In genomic region chr9:4832786-4833579, GRCh38 we compare ENCODE assay signal across 11 cellular contexts. TPM values are rescaled to one million over a fixed set of nuclear protein-coding genes. Genes with fewer than 3 reads are reported as not detected.
DNase-seq lines count a peak whose midpoint lies in the region; ATAC-seq and TF ChIP-seq lines count a peak whose summit lies in the region.
"Had no signal": no experiment of that assay in that cellular context is flagged by ENCODE, and none has a peak within 500 bp of the region (broad histone marks: within the 10 kb centered on the region; RNA-seq: fewer than 3 reads in every experiment).

No MANE protein-coding gene starts in this region.

- no peak overlapping the region for H3K9ac ChIP-seq in MM.1S (ENCODE audit: low read length)

- H3K9me3 ChIP-seq in hepatocyte (ENCODE audit: low read depth) = no peaks in the 10 kb centered on the region
- no peaks in the 10 kb centered on the region for H3K9me3 ChIP-seq in MM.1S (replicated peaks; ENCODE audit: insufficient read depth, low read length)
- H3K9me3 ChIP-seq: neutrophil had no signal

- peak; percentile 62 to 95 for ATAC-seq in activated T-cell treated with anti-CD3 and anti-CD28 coated beads, Interleukin-2, amount 50 U/mL, for 4 hours
- ATAC-seq in stimulated activated naive B cell treated with anti-CD40 and anti-IgM and Interleukin-4, amounts not matched to agents 10 μg/mL and 1 μg/mL and 100 μg/mL, for 72 hours (replicated peaks) = peak; percentile 19 to 47

- no peaks in the 10 kb centered on the region for H3K27me3 Mint-ChIP-seq in activated T-cell treated with anti-CD3 and anti-CD28 coated beads, Interleukin-2, amount 50 U/mL, for 4 hours (ENCODE audit: low read depth)
- H3K27me3 Mint-ChIP-seq in stimulated activated naive B cell treated with anti-CD40 and anti-IgM and Interleukin-4, amounts not matched to agents 10 μg/mL and 1 μg/mL and 100 μg/mL, for 72 hours = no peaks in the 10 kb centered on the region
- peaks cover 1% of the 10 kb centered on the region for H3K27me3 Mint-ChIP-seq in glutamatergic neuron (ENCODE audit: unreplicated experiment)
- H3K27me3 Mint-ChIP-seq: brain had no signal

- H3K4me2 ChIP-seq in hepatocyte (peak overlapping the region; percentile 1), MM.1S (ENCODE audit: low read depth, low read length) (no peak overlapping the region)

- H3K4me3 Mint-ChIP-seq in activated T-cell treated with anti-CD3 and anti-CD28 coated beads, Interleukin-2, amount 50 U/mL, for 4 hours = peak overlapping the region; percentile 19
- no peak overlapping the region for H3K4me3 Mint-ChIP-seq in stimulated activated naive B cell treated with anti-CD40 and anti-IgM and Interleukin-4, amounts not matched to agents 10 μg/mL and 1 μg/mL and 100 μg/mL, for 72 hours
- H3K4me3 Mint-ChIP-seq in glutamatergic neuron (ENCODE audit: unreplicated experiment) = no peak overlapping the region
- H3K4me3 Mint-ChIP-seq: brain had no signal

- H3F3A ChIP-seq in MM.1S (ENCODE audit: insufficient read depth, low read length) = no peaks in the 10 kb centered on the region

- DNase-seq in activated CD4-positive, alpha-beta T cell treated with anti-CD3 and anti-CD28 coated beads for 48 hours = peak; percentile 73
- DNase-seq in activated CD4-positive, alpha-beta T cell treated with anti-CD3 and anti-CD28 coated beads, Interleukin-2, amount 50 U/mL, for 1 hour = no peak
- DNase-seq in activated T-cell treated with anti-CD3 and anti-CD28 coated beads, Interleukin-2, amount 50 U/mL, for 4 hours = no peak
- peak; percentile 53 for DNase-seq in hepatocyte (ENCODE audit: low spot score)
- no peak for DNase-seq in stimulated activated naive B cell treated with anti-CD40 and anti-IgM and Interleukin-4, amounts not matched to agents 10 μg/mL and 1 μg/mL and 100 μg/mL, for 72 hours
- no peak for DNase-seq in glutamatergic neuron
- DNase-seq in MM.1S = no peak
- DNase-seq in posterior vena cava (ENCODE audit: low spot score) = no peak

- peaks cover 35% of the 10 kb centered on the region for H3K4me1 Mint-ChIP-seq in activated T-cell treated with anti-CD3 and anti-CD28 coated beads, Interleukin-2, amount 50 U/mL, for 4 hours (ENCODE audit: low read depth)
- peaks cover 19 to 32% of the 10 kb centered on the region in 2 donors for H3K4me1 Mint-ChIP-seq in stimulated activated naive B cell treated with anti-CD40 and anti-IgM and Interleukin-4, amounts not matched to agents 10 μg/mL and 1 μg/mL and 100 μg/mL, for 72 hours
- peaks cover 19% of the 10 kb centered on the region for H3K4me1 Mint-ChIP-seq in glutamatergic neuron (ENCODE audit: low read depth, unreplicated experiment)
- H3K4me1 Mint-ChIP-seq: brain had no signal

- peaks cover 4% of the 10 kb centered on the region for H3K4me1 ChIP-seq in hepatocyte (ENCODE audit: insufficient read depth)
- no peaks in the 10 kb centered on the region for H3K4me1 ChIP-seq in MM.1S (ENCODE audit: low read length)

- H4K20me1 ChIP-seq in hepatocyte (ENCODE audit: insufficient read depth, poor library complexity, severe bottlenecking) (no peaks in the 10 kb centered on the region), MM.1S (ENCODE audit: insufficient read depth, low read length) (no peaks in the 10 kb centered on the region)

- H3K27ac ChIP-seq in hepatocyte (peak overlapping the region; percentile 85), MM.1S (ENCODE audit: low read length) (no peak overlapping the region)
- H3K27ac ChIP-seq: C4-2B, neutrophil had no signal

- TF ChIP-seq CTCF in hepatocyte (IDR thresholded peaks at IDR 0.05; ENCODE audit: poor library complexity) (no peak), glutamatergic neuron (IDR thresholded peaks at IDR 0.05; ENCODE audit: partially characterized antibody, unreplicated experiment) (no peak), MM.1S (IDR thresholded peaks at IDR 0.05; ENCODE audit: low read length) (no peak)

- H3K36me3 Mint-ChIP-seq in activated T-cell treated with anti-CD3 and anti-CD28 coated beads, Interleukin-2, amount 50 U/mL, for 4 hours (ENCODE audit: insufficient read depth) = peaks cover 51% of the 10 kb centered on the region
- peaks cover 46 to 56% of the 10 kb centered on the region in 2 donors for H3K36me3 Mint-ChIP-seq in stimulated activated naive B cell treated with anti-CD40 and anti-IgM and Interleukin-4, amounts not matched to agents 10 μg/mL and 1 μg/mL and 100 μg/mL, for 72 hours
- peaks cover 4% of the 10 kb centered on the region for H3K36me3 Mint-ChIP-seq in glutamatergic neuron (ENCODE audit: unreplicated experiment)

- H3K27ac Mint-ChIP-seq in stimulated activated naive B cell treated with anti-CD40 and anti-IgM and Interleukin-4, amounts not matched to agents 10 μg/mL and 1 μg/mL and 100 μg/mL, for 72 hours = no peak overlapping the region
- no peak overlapping the region for H3K27ac Mint-ChIP-seq in glutamatergic neuron (ENCODE audit: unreplicated experiment)

- 83% methylated on average over 6 of the region's 7 CpGs for WGBS in hepatocyte (ENCODE audit: low lambda C conversion rate, missing lambda C conversion rate)

- H3K4me3 ChIP-seq in hepatocyte (no peak overlapping the region), MM.1S (ENCODE audit: low read length) (no peak overlapping the region)

- H3K27me3 ChIP-seq in hepatocyte = no peaks in the 10 kb centered on the region
- H3K27me3 ChIP-seq in MM.1S (replicated peaks; ENCODE audit: insufficient read depth, low read length) = no peaks in the 10 kb centered on the region
- H3K27me3 ChIP-seq: neutrophil had no signal

- H2AFZ ChIP-seq in hepatocyte (no peak overlapping the region), MM.1S (ENCODE audit: low read length) (no peak overlapping the region)

- intact Hi-C loops in posterior vena cava (cut with DNase I) = no loop called here

- H3K9me2 ChIP-seq in hepatocyte (replicated peaks; ENCODE audit: insufficient read depth) (no peaks in the 10 kb centered on the region), MM.1S (replicated peaks; ENCODE audit: insufficient read depth, low read length) (no peaks in the 10 kb centered on the region)

- H3K79me2 ChIP-seq in hepatocyte = peaks cover 8% of the 10 kb centered on the region
- H3K79me2 ChIP-seq in MM.1S (ENCODE audit: low read length) = peaks cover 54% of the 10 kb centered on the region

- no peaks in the 10 kb centered on the region for H3K36me3 ChIP-seq in hepatocyte (replicated peaks; ENCODE audit: insufficient read depth, low read depth)
- H3K36me3 ChIP-seq in MM.1S (replicated peaks; ENCODE audit: insufficient read depth, low read length) = no peaks in the 10 kb centered on the region
- H3K36me3 ChIP-seq: neutrophil had no signal

- no peaks in the 10 kb centered on the region for H3K9me3 Mint-ChIP-seq in activated T-cell treated with anti-CD3 and anti-CD28 coated beads, Interleukin-2, amount 50 U/mL, for 4 hours
- no peaks in the 10 kb centered on the region for H3K9me3 Mint-ChIP-seq in stimulated activated naive B cell treated with anti-CD40 and anti-IgM and Interleukin-4, amounts not matched to agents 10 μg/mL and 1 μg/mL and 100 μg/mL, for 72 hours
- peaks cover 2% of the 10 kb centered on the region for H3K9me3 Mint-ChIP-seq in glutamatergic neuron (ENCODE audit: unreplicated experiment)
- H3K9me3 Mint-ChIP-seq: brain had no signal

RNA-seq across cellular contexts. Expression of gene RCL1, which starts 40.2 kb away (rescaled TPM):
- total RNA-seq in activated T-cell treated with anti-CD3 and anti-CD28 coated beads, Interleukin-2, amount 50 U/mL, for 4 hours = 10 to 100 TPM; 59.8 to 63.4 (median 62.2) TPM
- total RNA-seq in hepatocyte = 25.6 and 38.9 TPM in 2 replicates
- 20.9 and 30.1 TPM in 2 replicates for polyA plus RNA-seq in hepatocyte
- total RNA-seq in glutamatergic neuron (ENCODE audit: unreplicated experiment) = 14.4 TPM
- 10 to 100 TPM; 22.1 to 24.7 TPM for total RNA-seq in posterior vena cava

Comparison
In these comparisons a context has a peak if more than half of its experiments do, and no peak if none do; other contexts are left out.
1. DNase-seq: peak in activated CD4-positive, alpha-beta T cell treated with anti-CD3 and anti-CD28 coated beads for 48 hours (single experiment) and hepatocyte (single experiment); none in activated CD4-positive, alpha-beta T cell treated with anti-CD3 and anti-CD28 coated beads, Interleukin-2, amount 50 U/mL, for 1 hour (single experiment), activated T-cell treated with anti-CD3 and anti-CD28 coated beads, Interleukin-2, amount 50 U/mL, for 4 hours (single experiment), stimulated activated naive B cell treated with anti-CD40 and anti-IgM and Interleukin-4, amounts not matched to agents 10 μg/mL and 1 μg/mL and 100 μg/mL, for 72 hours (single experiment), glutamatergic neuron (single experiment), MM.1S (single experiment) and posterior vena cava (single experiment).